ENCODE assay signal across 8 cellular contexts in genomic region chr10:43594944-43595589, GRCh38. TPM values are rescaled to one million over a fixed set of nuclear protein-coding genes. Genes with fewer than 3 reads are reported as not detected.
DNase-seq lines count a peak whose midpoint lies in the region; ATAC-seq, FAIRE-seq and TF ChIP-seq lines count a peak whose summit lies in the region.

No MANE protein-coding gene starts in this region.

- peaks cover 0 to 8% (median 3%) of the 10 kb centered on the region in 7 donors for H3K9me3 Mint-ChIP-seq in CD4-positive, CD25-positive, alpha-beta regulatory T cell
- H3K9me3 Mint-ChIP-seq in WTC11, result peaks cover 46% of the 10 kb centered on the region

- H3K9me3 ChIP-seq in CD4-positive, CD25-positive, alpha-beta regulatory T cell (ENCODE audit: control insufficient read depth in 2 of 2, low read length in 2 of 2), result peaks cover 3 to 16% of the 10 kb centered on the region in 2 experiments

- DNase-seq in CD4-positive, CD25-positive, alpha-beta regulatory T cell, result peak in 2 of 3 donors; percentile 26 to 74
- peak; percentile 58 for DNase-seq in activated CD8-positive, alpha-beta memory T cell treated with anti-CD3 and anti-CD28 coated beads, Interleukin-2, amount 50 U/mL, for 48 hours
- DNase-seq in iris pigment epithelial cell (ENCODE audit: low read depth), result peak; percentile 79
- peak; percentile 33 for DNase-seq in urothelium cell line (ENCODE audit: low spot score)
- no peak for DNase-seq in WTC11 (ENCODE audit: low spot score)
- DNase-seq in SKM-1 (lab: John Stamatoyannopoulos, UW; ENCODE audit: unreplicated experiment), result no peak

- peak; percentile 35 for FAIRE-seq in urothelium cell line (lab: Jason Lieb, UNC)

- TF ChIP-seq CTCF in WTC11 (IDR thresholded peaks at IDR 0.05), result no peak

- H3K4me3 ChIP-seq in CD4-positive, CD25-positive, alpha-beta regulatory T cell (ENCODE audit: low read depth, low read length), result peak overlapping the region; percentile 76

- peaks cover 6% of the 10 kb centered on the region for H3K27me3 Mint-ChIP-seq in CD4-positive, CD25-positive, alpha-beta regulatory T cell
- H3K27me3 Mint-ChIP-seq in WTC11 (ENCODE audit: low read depth), result peaks cover 31% of the 10 kb centered on the region

- POLR2A ChIA-PET in WTC11 (lab: Charles Lee), result no interaction called here

- H3K4me1 Mint-ChIP-seq in CD4-positive, CD25-positive, alpha-beta regulatory T cell, result peaks cover 10 to 28% (median 14%) of the 10 kb centered on the region in 4 donors
- H3K4me1 Mint-ChIP-seq in WTC11, result no peaks in the 10 kb centered on the region

- no peaks in the 10 kb centered on the region for H3K36me3 Mint-ChIP-seq in CD4-positive, CD25-positive, alpha-beta regulatory T cell
- H3K36me3 Mint-ChIP-seq in WTC11, result peaks cover 19% of the 10 kb centered on the region

- peak overlapping the region; percentile 91 to 96 (median 93) for H3K27ac Mint-ChIP-seq in CD4-positive, CD25-positive, alpha-beta regulatory T cell
- no peak overlapping the region for H3K27ac Mint-ChIP-seq in WTC11

- peak overlapping the region; percentile 65 to 92 (median 84) for H3K4me3 Mint-ChIP-seq in CD4-positive, CD25-positive, alpha-beta regulatory T cell
- H3K4me3 Mint-ChIP-seq in WTC11, result no peak overlapping the region

- H3K4me1 ChIP-seq in CD4-positive, CD25-positive, alpha-beta regulatory T cell (ENCODE audit: control insufficient read depth, insufficient read depth, low read length, poor library complexity, severe bottlenecking), result peaks cover 16% of the 10 kb centered on the region

- CTCF ChIA-PET in WTC11 (lab: Charles Lee), result no interaction called here

- no peaks in the 10 kb centered on the region for H3K36me3 ChIP-seq in CD4-positive, CD25-positive, alpha-beta regulatory T cell (ENCODE audit: control insufficient read depth, insufficient read depth, low read length)

- no peaks in the 10 kb centered on the region for H3K27me3 ChIP-seq in CD4-positive, CD25-positive, alpha-beta regulatory T cell (ENCODE audit: control insufficient read depth, insufficient read depth, low read length)

- ATAC-seq in CD4-positive, CD25-positive, alpha-beta regulatory T cell (ENCODE audit: low read depth in 2 of 2), result peak; percentile 64 to 67
- ATAC-seq in GM19395 (IDR thresholded peaks at IDR 0.05; ENCODE audit: unreplicated experiment) (peak; percentile 97), HG03442 (IDR thresholded peaks at IDR 0.05; ENCODE audit: unreplicated experiment) (peak; percentile 84), WTC11 (no peak)

- no peak overlapping the region for H3K27ac ChIP-seq in CD4-positive, CD25-positive, alpha-beta regulatory T cell (ENCODE audit: insufficient read depth, low read length, poor library complexity, severe bottlenecking)

TF ChIP-seq in WTC11, 78 proteins besides CTCF, POLR2A, EP300 and RAD21:
- TF ChIP-seq FOXP1 (CRISPR knock-in tag; IDR thresholded peaks at IDR 0.05; ENCODE audit: borderline replicate concordance) (no peak), NR3C1 (CRISPR knock-in tag; conservative IDR thresholded peaks at IDR 0.05; ENCODE audit: low read depth) (no peak)

RNA-seq across cellular contexts. Expression of gene ZNF485, which starts 11.2 kb away (rescaled TPM):
- total RNA-seq in CD4-positive, CD25-positive, alpha-beta regulatory T cell, result 2.0 TPM
- polyA plus RNA-seq in CD4-positive, CD25-positive, alpha-beta regulatory T cell, result 1 to 10 TPM; 1.4 to 6.9 (median 3.8) TPM
- 8.9 to 9.9 TPM (median 9.6 TPM) in 3 replicates for total RNA-seq in WTC11 (2021)

RNA-seq across cellular contexts. Expression of gene ZNF239, which starts 20.7 kb away (rescaled TPM):
- 0.81 TPM for total RNA-seq in CD4-positive, CD25-positive, alpha-beta regulatory T cell
- 1 to 10 TPM in 3 of 4 donors, under 1 TPM in 1; 0.75 to 2.6 (median 1.7) TPM for polyA plus RNA-seq in CD4-positive, CD25-positive, alpha-beta regulatory T cell
- 7.7 to 10.8 TPM (median 9.8 TPM) in 3 replicates for total RNA-seq in WTC11 (2021)

RNA-seq across cellular contexts. Expression of gene ZNF32, which starts 53.6 kb away (rescaled TPM):
- 18.6 TPM for total RNA-seq in CD4-positive, CD25-positive, alpha-beta regulatory T cell
- polyA plus RNA-seq in CD4-positive, CD25-positive, alpha-beta regulatory T cell, result 10 to 100 TPM; 60.4 to 82.7 (median 76.0) TPM
- total RNA-seq in WTC11 (2021), result 23.9 to 25.7 TPM (median 25.4 TPM) in 3 replicates

Comparison
In these comparisons a context has a peak if more than half of its experiments do, and no peak if none do; other contexts are left out.
1. DNase-seq: peak in CD4-positive, CD25-positive, alpha-beta regulatory T cell (2 of 3), activated CD8-positive, alpha-beta memory T cell treated with anti-CD3 and anti-CD28 coated beads, Interleukin-2, amount 50 U/mL, for 48 hours (single experiment), iris pigment epithelial cell (single experiment) and urothelium cell line (single experiment); none in WTC11 (single experiment) and SKM-1 (single experiment).